In genomic region chr7:155717010-155717744, GRCh38 we compare ENCODE assay signal across 19 cellular contexts.
"Had no signal": no experiment of that assay in that cellular context is flagged by ENCODE, and none has a peak within 500 bp of the region (broad histone marks: within the 10 kb centered on the region; RNA-seq: fewer than 3 reads in every experiment).

No MANE protein-coding gene starts in this region.

- H3K4me1 ChIP-seq: ascending aorta, breast epithelium, gastrocnemius medialis, uterus had no signal

- H3K4me3 Mint-ChIP-seq: activated CD4-positive, alpha-beta memory T cell treated with anti-CD3 and anti-CD28 coated beads for 36 hours; activated naive CD4-positive, alpha-beta T cell treated with anti-CD3 and anti-CD28 coated beads for 36 hours; stimulated activated naive CD8-positive, alpha-beta T cell treated with anti-CD3 and anti-CD28 coated beads, Interleukin-15, Interleukin-2, amounts not matched to agents 100 ng/mL and 50 ng/mL, for 24 hours; WTC11 had no signal

- H3K27ac Mint-ChIP-seq: activated CD4-positive, alpha-beta memory T cell treated with anti-CD3 and anti-CD28 coated beads for 36 hours; activated naive CD4-positive, alpha-beta T cell treated with anti-CD3 and anti-CD28 coated beads for 36 hours; progenitor cell of endocrine pancreas; stimulated activated naive CD8-positive, alpha-beta T cell treated with anti-CD3 and anti-CD28 coated beads, Interleukin-15, Interleukin-2, amounts not matched to agents 100 ng/mL and 50 ng/mL, for 24 hours had no signal

- H3K27ac ChIP-seq: ascending aorta, breast epithelium, gastrocnemius medialis, heart left ventricle, right atrium auricular region, transverse colon, uterus had no signal

- H3K27me3 Mint-ChIP-seq: activated CD4-positive, alpha-beta memory T cell treated with anti-CD3 and anti-CD28 coated beads for 36 hours; progenitor cell of endocrine pancreas; stimulated activated naive CD8-positive, alpha-beta T cell treated with anti-CD3 and anti-CD28 coated beads, Interleukin-15, Interleukin-2, amounts not matched to agents 100 ng/mL and 50 ng/mL, for 24 hours had no signal

- H3K4me3 ChIP-seq: ascending aorta, breast epithelium, gastrocnemius medialis, heart left ventricle, right atrium auricular region, transverse colon, uterus had no signal

- ATAC-seq: esophagus mucosa, gastrocnemius medialis, heart left ventricle, WTC11 had no signal

- H3K27me3 ChIP-seq: ascending aorta, breast epithelium, gastrocnemius medialis, heart left ventricle, right atrium auricular region, transverse colon, uterus had no signal

- H3K9me3 Mint-ChIP-seq: activated CD4-positive, alpha-beta memory T cell treated with anti-CD3 and anti-CD28 coated beads for 36 hours; activated naive CD4-positive, alpha-beta T cell treated with anti-CD3 and anti-CD28 coated beads for 36 hours; stimulated activated naive CD8-positive, alpha-beta T cell treated with anti-CD3 and anti-CD28 coated beads, Interleukin-15, Interleukin-2, amounts not matched to agents 100 ng/mL and 50 ng/mL, for 24 hours; WTC11 had no signal

- DNase-seq: activated CD4-positive, alpha-beta memory T cell treated with anti-CD3 and anti-CD28 coated beads for 36 hours; activated CD4-positive, alpha-beta T cell treated with anti-CD3 and anti-CD28 coated beads for 4 hours; activated naive CD4-positive, alpha-beta T cell treated with anti-CD3 and anti-CD28 coated beads for 36 hours; activated T-cell treated with anti-CD3 and anti-CD28 coated beads, Interleukin-2, amount 50 U/mL, for 1 hour; effector CD4-positive, alpha-beta T cell; gastrocnemius medialis; heart left ventricle; kidney glomerular epithelial cell; SW 1271; T-helper 2 cell; transverse colon; uterus had no signal

- H3K36me3 ChIP-seq: breast epithelium, uterus had no signal
